8 cellular contexts compared by ENCODE assay signal in the genomic region with DNA sequence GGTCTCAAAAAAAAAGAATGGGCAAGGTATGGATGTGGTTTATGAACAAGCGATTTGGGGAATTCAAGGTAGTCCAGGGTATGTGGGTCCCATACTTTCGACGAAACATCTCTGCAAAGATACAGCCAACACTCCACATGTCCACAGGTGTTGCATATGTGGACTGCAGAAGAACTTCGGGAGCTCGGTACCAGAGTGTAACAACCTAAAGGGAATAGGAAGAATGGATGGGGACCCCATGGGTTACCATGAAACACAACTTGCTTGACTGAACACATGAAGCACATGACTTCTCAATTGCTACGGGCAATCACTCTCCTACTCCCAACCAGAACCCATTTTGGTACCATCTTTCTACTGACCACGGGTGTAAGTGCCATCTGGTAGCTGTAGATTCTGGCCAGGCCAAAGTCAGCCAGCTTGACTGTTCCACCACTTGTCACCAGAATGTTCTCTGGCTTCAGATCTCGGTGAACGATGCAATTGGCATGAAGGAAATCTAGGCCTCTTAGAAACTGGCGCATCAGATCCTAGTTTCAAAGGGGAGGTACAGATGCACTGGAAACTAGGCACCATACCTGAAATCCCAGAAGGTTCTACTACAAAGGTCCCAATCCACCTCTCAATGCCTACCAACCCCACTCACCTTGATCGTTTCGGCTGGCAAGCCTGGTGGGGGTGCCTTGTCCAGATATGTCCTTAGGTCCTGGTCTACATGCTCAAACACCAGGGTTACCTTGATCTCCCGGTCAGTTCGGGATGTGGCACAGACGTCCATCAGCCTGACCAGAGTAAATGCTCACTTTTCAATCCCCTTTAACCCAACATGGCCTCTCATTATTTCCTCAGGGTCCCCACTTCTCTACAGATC. TPM values are rescaled to one million over a fixed set of nuclear protein-coding genes. Genes with fewer than 3 reads are reported as not detected.
DNase-seq lines count a peak whose midpoint lies in the region; ATAC-seq and TF ChIP-seq lines count a peak whose summit lies in the region.

No MANE protein-coding gene starts in this region.

- H3K27ac Mint-ChIP-seq in progenitor cell of endocrine pancreas = peak overlapping the region; percentile 99

- peaks cover 28% of the 10 kb centered on the region for H3K4me1 Mint-ChIP-seq in progenitor cell of endocrine pancreas (ENCODE audit: low read depth)

- H3K27me3 Mint-ChIP-seq in progenitor cell of endocrine pancreas = no peaks in the 10 kb centered on the region

- H3K36me3 Mint-ChIP-seq in progenitor cell of endocrine pancreas (ENCODE audit: insufficient read depth) = peaks cover 23% of the 10 kb centered on the region

- TF ChIP-seq CTCF in GM12864 (IDR thresholded peaks at IDR 0.05; ENCODE audit: low read depth, low read length, missing control alignments) (no peak), esophagus squamous epithelium (IDR thresholded peaks at IDR 0.05) (no peak), progenitor cell of endocrine pancreas (IDR thresholded peaks at IDR 0.05; ENCODE audit: unreplicated experiment) (no peak)

- H3K4me3 Mint-ChIP-seq in progenitor cell of endocrine pancreas (ENCODE audit: low read depth) = peak overlapping the region; percentile 99

- intact Hi-C loops in esophagus squamous epithelium (cut with DNase I) = no loop called here

- H3K9me3 Mint-ChIP-seq in progenitor cell of endocrine pancreas (ENCODE audit: low read depth) = no peaks in the 10 kb centered on the region

- no peak for DNase-seq in GM12864 (ENCODE audit: low read depth)
- DNase-seq in SK-N-MC (ENCODE audit: low read depth, low spot score) = no peak
- no peak for DNase-seq in esophagus squamous epithelium (lab: John Stamatoyannopoulos, UW)
- DNase-seq in progenitor cell of endocrine pancreas (ENCODE audit: low spot score, unreplicated experiment) = no peak
- DNase-seq in NCI-H1105 (lab: John Stamatoyannopoulos, UW) = no peak
- no peak for DNase-seq in activated gamma-delta T cell (lab: John Stamatoyannopoulos, UW)
- no peak for DNase-seq in NCI-H2227 treated with DMSO at 0.1 percent for 48 hours (lab: John Stamatoyannopoulos, UW)

- no peaks in the 10 kb centered on the region for H3K27me3 ChIP-seq in esophagus squamous epithelium

- peak overlapping the region; percentile 74 for H3K27ac ChIP-seq in SK-N-MC
- peak overlapping the region; percentile 84 to 92 (median 90) for H3K27ac ChIP-seq in esophagus squamous epithelium

- H3K36me3 ChIP-seq in SK-N-MC (ENCODE audit: insufficient read depth, low read length) (peaks cover 56% of the 10 kb centered on the region), esophagus squamous epithelium (peaks cover 7 to 46% (median 18%) of the 10 kb centered on the region in 3 donors)

- ATAC-seq in GM21825 (IDR thresholded peaks at IDR 0.05; ENCODE audit: unreplicated experiment) = no peak

- peaks cover 27 to 50% (median 29%) of the 10 kb centered on the region in 3 donors for H3K4me1 ChIP-seq in esophagus squamous epithelium

- peak overlapping the region; percentile 97 for H3K9ac ChIP-seq in SK-N-MC (ENCODE audit: insufficient read length)

- TF ChIP-seq POLR2A in esophagus squamous epithelium (IDR thresholded peaks at IDR 0.05) = no peak

- 74 to 76% methylated on average over 15 of the region's 15 CpGs for WGBS in esophagus squamous epithelium, 2 donors

- H3K4me3 ChIP-seq in GM12864 (ENCODE audit: low read depth, low read length) = peak overlapping the region; percentile 90
- peak overlapping the region; percentile 91 for H3K4me3 ChIP-seq in SK-N-MC
- H3K4me3 ChIP-seq in esophagus squamous epithelium = peak overlapping the region in 3 of 4 donors; percentile 61 to 96 (median 82)

- H3K9me3 ChIP-seq in SK-N-MC (ENCODE audit: low read depth, low read length) (no peaks in the 10 kb centered on the region), esophagus squamous epithelium (no peaks in the 10 kb centered on the region)

RNA-seq across cellular contexts. Expression of gene CDK4, which starts 1.3 kb away (rescaled TPM):
- total RNA-seq in esophagus squamous epithelium = 10 to 100 TPM; 42.8 to 96.9 (median 60.4) TPM
- total RNA-seq in progenitor cell of endocrine pancreas = 194 and 208 TPM in 2 replicates

RNA-seq across cellular contexts. Expression of gene MARCHF9, which starts 4.1 kb away (rescaled TPM):
- total RNA-seq in esophagus squamous epithelium (1 to 10 TPM; 3.6 to 8.4 (median 5.3) TPM), progenitor cell of endocrine pancreas (33.8 and 34.3 TPM in 2 replicates)

RNA-seq across cellular contexts. Expression of gene TSPAN31, which starts 6.0 kb away (rescaled TPM):
- total RNA-seq in esophagus squamous epithelium (10 to 100 TPM; 37.2 to 62.5 (median 40.2) TPM), progenitor cell of endocrine pancreas (24.2 and 31.3 TPM in 2 replicates)

RNA-seq across cellular contexts. Expression of gene AGAP2, which starts 12.3 kb away (rescaled TPM):
- total RNA-seq in esophagus squamous epithelium (1 to 10 TPM in 3 of 4 donors, under 1 TPM in 1; 0.88 to 2.3 (median 1.3) TPM), progenitor cell of endocrine pancreas (0.29 TPM in 2 replicates)

RNA-seq across cellular contexts. Expression of gene CYP27B1, which starts 16.1 kb away (rescaled TPM):
- 1 to 10 TPM in 2 of 4 donors, under 1 TPM in 2; 0.18 to 1.7 (median 1.1) TPM for total RNA-seq in esophagus squamous epithelium
- 2.0 and 2.5 TPM in 2 replicates for total RNA-seq in progenitor cell of endocrine pancreas
